ENCODE assay signal across 18 cellular contexts in the genomic region with DNA sequence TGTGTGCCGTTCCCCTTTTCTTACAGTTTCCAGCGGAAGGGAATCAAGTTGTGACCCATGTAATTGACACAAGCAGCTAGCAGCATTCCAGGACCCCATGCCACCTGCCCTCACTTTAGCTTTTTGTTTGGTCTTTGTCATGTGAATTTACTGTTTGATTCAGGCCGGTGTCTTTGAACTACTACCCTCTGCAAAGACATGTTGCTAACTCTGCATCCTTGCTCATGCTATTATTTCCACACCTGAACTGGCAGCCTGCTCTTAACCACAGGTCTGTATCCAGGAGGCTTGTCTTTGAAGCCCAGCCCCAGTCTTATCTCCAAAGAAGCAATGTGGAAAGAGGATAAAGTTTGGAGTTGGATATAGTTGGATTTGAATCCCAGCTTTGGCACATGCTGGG. TPM values are rescaled to one million over a fixed set of nuclear protein-coding genes. Genes with fewer than 3 reads are reported as not detected.
DNase-seq lines count a peak whose midpoint lies in the region; ATAC-seq and TF ChIP-seq lines count a peak whose summit lies in the region.
"Had no signal": no experiment of that assay in that cellular context is flagged by ENCODE, and none has a peak within 500 bp of the region (broad histone marks: within the 10 kb centered on the region; RNA-seq: fewer than 3 reads in every experiment).

No MANE protein-coding gene starts in this region.

- H3K4me1 Mint-ChIP-seq in brain, result peaks cover 69% of the 10 kb centered on the region
- H3K4me1 Mint-ChIP-seq in stimulated activated memory B cell treated with anti-CD40 and anti-IgM and Interleukin-4, amounts not matched to agents 10 μg/mL and 1 μg/mL and 100 μg/mL, for 72 hours, result peaks cover 78% of the 10 kb centered on the region

- H3K4me3 Mint-ChIP-seq in brain, result no peak overlapping the region
- H3K4me3 Mint-ChIP-seq in stimulated activated memory B cell treated with anti-CD40 and anti-IgM and Interleukin-4, amounts not matched to agents 10 μg/mL and 1 μg/mL and 100 μg/mL, for 72 hours, result no peak overlapping the region

- peak; percentile 26 for DNase-seq in NCI-H146 (lab: John Stamatoyannopoulos, UW)
- no peak for DNase-seq in NCI-H146 treated with DMSO at 0.1 percent for 48 hours (lab: John Stamatoyannopoulos, UW; ENCODE audit: unreplicated experiment)
- DNase-seq in left kidney (ENCODE audit: low read depth, low spot score), result peak; percentile 66
- no peak for DNase-seq in UCSD-AML1 (lab: John Stamatoyannopoulos, UW; ENCODE audit: unreplicated experiment)
- DNase-seq in stimulated activated naive CD4-positive, alpha-beta T cell treated with Interleukin-2 at 50 U/mL for 16 hours (lab: John Stamatoyannopoulos, UW), result no peak
- DNase-seq in SW480 (ENCODE audit: low spot score), result no peak
- DNase-seq: activated CD4-positive, alpha-beta T cell treated with anti-CD3 and anti-CD28 coated beads, Interleukin-2, amount 50 U/mL, for 48 hours; activated CD8-positive, alpha-beta memory T cell treated with anti-CD3 and anti-CD28 coated beads, Interleukin-2, amount 50 U/mL, for 48 hours; activated effector memory CD4-positive, alpha-beta T cell treated with anti-CD3 and anti-CD28 coated beads, Interleukin-2, amount 50 U/mL, for 16 hours; effector memory CD4-positive, alpha-beta T cell; midbrain; NCI-H1092 treated with DMSO at 0.1 percent for 48 hours; NCI-H524 treated with DMSO at 0.1 percent for 48 hours; stimulated activated naive CD8-positive, alpha-beta T cell treated with anti-CD3 and anti-CD28 coated beads, Interleukin-15, Interleukin-2, amounts not matched to agents 100 U/mL and 50 U/mL, for 24 hours; T-helper 2 cell had no signal

- no peak for ATAC-seq in stimulated activated memory B cell treated with anti-CD40 and anti-IgM and Interleukin-4, amounts not matched to agents 10 μg/mL and 1 μg/mL and 100 μg/mL, for 72 hours
- ATAC-seq: body of pancreas; stimulated activated naive CD8-positive, alpha-beta T cell treated with anti-CD3 and anti-CD28 coated beads, Interleukin-15, Interleukin-2, amounts not matched to agents 100 U/mL and 50 U/mL, for 24 hours had no signal

- peak overlapping the region in 3 of 5 experiments; percentile 25 to 65 (median 43) for H3K27ac Mint-ChIP-seq in brain
- peak overlapping the region; percentile 1 for H3K27ac Mint-ChIP-seq in stimulated activated memory B cell treated with anti-CD40 and anti-IgM and Interleukin-4, amounts not matched to agents 10 μg/mL and 1 μg/mL and 100 μg/mL, for 72 hours

- H3K9me3 Mint-ChIP-seq in brain, result no peaks in the 10 kb centered on the region
- no peaks in the 10 kb centered on the region for H3K9me3 Mint-ChIP-seq in stimulated activated memory B cell treated with anti-CD40 and anti-IgM and Interleukin-4, amounts not matched to agents 10 μg/mL and 1 μg/mL and 100 μg/mL, for 72 hours

- H3K27me3 Mint-ChIP-seq in brain, result no peaks in the 10 kb centered on the region
- H3K27me3 Mint-ChIP-seq in stimulated activated memory B cell treated with anti-CD40 and anti-IgM and Interleukin-4, amounts not matched to agents 10 μg/mL and 1 μg/mL and 100 μg/mL, for 72 hours, result no peaks in the 10 kb centered on the region

- H3K36me3 Mint-ChIP-seq in brain, result peaks cover 14% of the 10 kb centered on the region
- H3K36me3 Mint-ChIP-seq in stimulated activated memory B cell treated with anti-CD40 and anti-IgM and Interleukin-4, amounts not matched to agents 10 μg/mL and 1 μg/mL and 100 μg/mL, for 72 hours, result peaks cover 26% of the 10 kb centered on the region

- no peak for TF ChIP-seq CTCF in brain (conservative IDR thresholded peaks at IDR 0.05)

RNA-seq across cellular contexts. Expression of gene RALY, which starts 52.2 kb away (rescaled TPM):
- 413 TPM for polyA plus RNA-seq in brain (ENCODE audit: insufficient read depth, low read depth, low replicate concordance)

Comparison
In these comparisons a context has a peak if more than half of its experiments do, and no peak if none do; other contexts are left out.
1. DNase-seq: peak in NCI-H146 (single experiment) and left kidney (single experiment); none in NCI-H146 treated with DMSO at 0.1 percent for 48 hours (single experiment), UCSD-AML1 (single experiment), stimulated activated naive CD4-positive, alpha-beta T cell treated with Interleukin-2 at 50 U/mL for 16 hours (single experiment) and SW480 (single experiment).